In the genomic region with DNA sequence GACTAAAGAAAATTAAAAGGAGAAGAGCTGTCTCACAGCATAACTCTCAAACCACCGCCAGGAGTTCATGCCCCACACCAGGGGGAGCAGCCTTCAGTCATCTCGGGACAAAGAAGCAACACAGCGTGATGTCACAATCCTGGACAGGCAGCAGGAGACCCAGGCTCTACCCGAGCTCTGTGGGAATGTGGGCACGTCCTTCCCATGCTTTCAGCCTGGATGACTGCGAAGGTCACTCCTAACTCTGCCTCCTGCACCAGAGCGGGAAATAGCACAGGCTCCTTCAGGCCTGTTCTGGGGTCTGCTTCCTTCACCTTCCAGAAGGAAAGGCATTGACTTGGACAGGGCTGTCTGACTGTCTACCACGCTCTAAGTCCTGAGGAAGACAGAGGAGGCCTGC, we compare ENCODE assay signal across 13 cellular contexts. TPM values are rescaled to one million over a fixed set of nuclear protein-coding genes. Genes with fewer than 3 reads are reported as not detected.
DNase-seq lines count a peak whose midpoint lies in the region; ATAC-seq and TF ChIP-seq lines count a peak whose summit lies in the region.
"Had no signal": no experiment of that assay in that cellular context is flagged by ENCODE, and none has a peak within 500 bp of the region (broad histone marks: within the 10 kb centered on the region; RNA-seq: fewer than 3 reads in every experiment).

No MANE protein-coding gene starts in this region.

- CTCF ChIA-PET in activated CD8-positive, alpha-beta T cell treated with anti-CD3 and anti-CD28 coated beads, Interleukin-2, amount 10 ng/mL, durations not matched to agents 7 days and 5 days (lab: Charles Lee): interaction anchor here (1.2 kb wide), 1 partner anchor 14 kb away, joined by 4 read pairs; no protein-coding TSS in a partner anchor

- no peak for ATAC-seq in activated CD8-positive, alpha-beta T cell treated with anti-CD3 and anti-CD28 coated beads, Interleukin-2, amount 10 ng/mL, durations not matched to agents 7 days and 5 days

- H3K4ac ChIP-seq in neuronal stem cell (ENCODE audit: low read length): no peak overlapping the region

- peak overlapping the region; percentile 62 for H2AFZ ChIP-seq in neuronal stem cell (ENCODE audit: low read length)

- no peak overlapping the region for H2BK15ac ChIP-seq in neuronal stem cell (ENCODE audit: low read length)

- no peak overlapping the region for H2BK5ac ChIP-seq in neuronal stem cell (ENCODE audit: low read length)

- H3K4me3 Mint-ChIP-seq in activated CD8-positive, alpha-beta T cell treated with anti-CD3 and anti-CD28 coated beads, Interleukin-2, amount 10 ng/mL, durations not matched to agents 7 days and 5 days: no peak overlapping the region
- H3K4me3 Mint-ChIP-seq: nephron had no signal

- intact Hi-C loops in spleen (cut with DNase I; ENCODE audit: low total_unique reads): no loop called here

- H3K27ac ChIP-seq in neuronal stem cell (replicated peaks; ENCODE audit: low read length): no peak overlapping the region
- H3K27ac ChIP-seq in spleen: no peak overlapping the region

- no peak for TF ChIP-seq CTCF in spleen (IDR thresholded peaks at IDR 0.05 in 8 of 11, conservative IDR thresholded peaks at IDR 0.05 in 3 of 11)

- no peak overlapping the region for H3K18ac ChIP-seq in neuronal stem cell (ENCODE audit: low read length)

- WGBS in neuronal stem cell (ENCODE audit: extremely low coverage in 2 of 2, insufficient read length in 2 of 2, insufficient replicate concordance in 1 of 2), 2 donors: no CpG with 5 or more reads among the region's 8 CpGs
- 66 to 78% (median 72%) methylated on average over 6 to 8 of the region's 8 CpGs for WGBS in spleen, 5 donors

- no peaks in the 10 kb centered on the region for H3K4me1 Mint-ChIP-seq in activated CD8-positive, alpha-beta T cell treated with anti-CD3 and anti-CD28 coated beads, Interleukin-2, amount 10 ng/mL, durations not matched to agents 7 days and 5 days (ENCODE audit: low read depth)
- H3K4me1 Mint-ChIP-seq: nephron had no signal

- peak overlapping the region; percentile 5 for H4K8ac ChIP-seq in neuronal stem cell (ENCODE audit: low read depth, low read length)

- no peaks in the 10 kb centered on the region for H3K79me1 ChIP-seq in neuronal stem cell (ENCODE audit: low read depth, low read length)

- peaks cover 5 to 8% of the 10 kb centered on the region in 2 donors for H3K4me1 ChIP-seq in neuronal stem cell (ENCODE audit: control insufficient read depth in 2 of 2, insufficient read depth in 1 of 2, low read depth in 1 of 2, low read length in 2 of 2)
- H3K4me1 ChIP-seq in spleen: no peaks in the 10 kb centered on the region

- peak; percentile 62 for DNase-seq in ELF-1 (ENCODE audit: low read depth, low spot score)
- peak; percentile 32 for DNase-seq in NCI-H69 (lab: John Stamatoyannopoulos, UW)
- DNase-seq in dermis blood vessel endothelial cell: peak; percentile 23
- DNase-seq in neuronal stem cell (ENCODE audit: low spot score): no peak
- no peak for DNase-seq in activated CD8-positive, alpha-beta T cell treated with anti-CD3 and anti-CD28 coated beads, Interleukin-2, amount 10 ng/mL, durations not matched to agents 7 days and 5 days
- DNase-seq in spleen: no peak
- DNase-seq in activated T-cell treated with anti-CD3 and anti-CD28 coated beads, Interleukin-2, amount 50 U/mL, for 1 hour: no peak
- no peak for DNase-seq in C1 segment of cervical spinal cord (lab: John Stamatoyannopoulos, UW)
- DNase-seq: hypothalamus; MG63; stimulated activated CD4-positive, alpha-beta T cell treated with anti-CD3 and anti-CD28 coated beads, Interleukin-4, amount 100 ng/mL, for 4 hours had no signal

- H3K4me3 ChIP-seq in neuronal stem cell (ENCODE audit: low read length in 2 of 2) (no peak overlapping the region), spleen (no peak overlapping the region)
- H3K4me3 ChIP-seq: MG63 had no signal

- H3K36me3 Mint-ChIP-seq in activated CD8-positive, alpha-beta T cell treated with anti-CD3 and anti-CD28 coated beads, Interleukin-2, amount 10 ng/mL, durations not matched to agents 7 days and 5 days (ENCODE audit: low read depth): no peaks in the 10 kb centered on the region

- no peaks in the 10 kb centered on the region for H3K36me3 ChIP-seq in neuronal stem cell (replicated peaks in 1 of 2; ENCODE audit: control insufficient read depth in 2 of 2, insufficient read depth in 2 of 2, low read length in 2 of 2)
- H3K36me3 ChIP-seq in spleen: no peaks in the 10 kb centered on the region
- H3K36me3 ChIP-seq: MG63 had no signal

- no peak overlapping the region for H3K23ac ChIP-seq in neuronal stem cell (ENCODE audit: low read depth, low read length, poor library complexity)

- H4K91ac ChIP-seq in neuronal stem cell (ENCODE audit: low read depth, low read length, poor library complexity): no peak overlapping the region

- POLR2A ChIA-PET in activated CD8-positive, alpha-beta T cell treated with anti-CD3 and anti-CD28 coated beads, Interleukin-2, amount 10 ng/mL, durations not matched to agents 7 days and 5 days (lab: Charles Lee): no interaction called here

- no peak overlapping the region for H3K14ac ChIP-seq in neuronal stem cell (ENCODE audit: low read length)

- no peaks in the 10 kb centered on the region for H3K9me3 ChIP-seq in neuronal stem cell (replicated peaks in 1 of 2; ENCODE audit: control insufficient read depth in 2 of 2, insufficient read depth in 1 of 2, low read depth in 1 of 2, low read length in 2 of 2)
- H3K9me3 ChIP-seq in spleen: no peaks in the 10 kb centered on the region
- H3K9me3 ChIP-seq: MG63 had no signal

- peaks cover 5% of the 10 kb centered on the region for H3K27me3 Mint-ChIP-seq in activated CD8-positive, alpha-beta T cell treated with anti-CD3 and anti-CD28 coated beads, Interleukin-2, amount 10 ng/mL, durations not matched to agents 7 days and 5 days (ENCODE audit: low read depth)

- no peak overlapping the region for H3K27ac Mint-ChIP-seq in activated CD8-positive, alpha-beta T cell treated with anti-CD3 and anti-CD28 coated beads, Interleukin-2, amount 10 ng/mL, durations not matched to agents 7 days and 5 days
- H3K27ac Mint-ChIP-seq: nephron had no signal

- no peak overlapping the region for H2BK12ac ChIP-seq in neuronal stem cell (ENCODE audit: low read length)

- no peak overlapping the region for H3K4me2 ChIP-seq in neuronal stem cell (ENCODE audit: insufficient read depth, low read length, poor library complexity, severe bottlenecking)

- H2BK120ac ChIP-seq in neuronal stem cell (ENCODE audit: low read depth, low read length): no peak overlapping the region

- H3K27me3 ChIP-seq in neuronal stem cell (ENCODE audit: control insufficient read depth in 3 of 3, insufficient read depth in 3 of 3, low read depth in 1 of 3, low read length in 3 of 3) (no peaks in the 10 kb centered on the region), spleen (replicated peaks in 1 of 7) (no peaks in the 10 kb centered on the region)
- H3K27me3 ChIP-seq: MG63 had no signal

- H2AK5ac ChIP-seq in neuronal stem cell (ENCODE audit: low read depth, low read length): no peak overlapping the region

- TF ChIP-seq POLR2A in spleen (IDR thresholded peaks at IDR 0.05): no peak

- H3K9me3 Mint-ChIP-seq in activated CD8-positive, alpha-beta T cell treated with anti-CD3 and anti-CD28 coated beads, Interleukin-2, amount 10 ng/mL, durations not matched to agents 7 days and 5 days (ENCODE audit: insufficient read depth): no peaks in the 10 kb centered on the region
- H3K9me3 Mint-ChIP-seq: nephron had no signal

- H3K9ac ChIP-seq in neuronal stem cell (ENCODE audit: low read depth, low read length, poor library complexity): no peak overlapping the region

RNA-seq across cellular contexts. Expression of gene NOX5, which starts 31.3 kb away (rescaled TPM):
- total RNA-seq in dermis blood vessel endothelial cell: under 0.01 TPM in 1 of 2 replicates, not detected in the other
- polyA plus RNA-seq in neuronal stem cell (2013, experiment 1 of 2): 0.01 TPM
- under 0.01 TPM for polyA plus RNA-seq in neuronal stem cell (2013, experiment 2 of 2)
- total RNA-seq in activated CD8-positive, alpha-beta T cell treated with anti-CD3 and anti-CD28 coated beads, Interleukin-2, amount 10 ng/mL, durations not matched to agents 7 days and 5 days: not detected
- 10 to 100 TPM; 12.5 to 29.2 (median 17.3) TPM for total RNA-seq in spleen
- 1 to 10 TPM in 2 of 3 donors, under 1 TPM in 1; 0.36 to 8.6 (median 6.7) TPM for polyA plus RNA-seq in spleen
- total RNA-seq: dermis microvascular lymphatic vessel endothelial cell had no signal

Comparison
In these comparisons a context has a peak if more than half of its experiments do, and no peak if none do; other contexts are left out.
1. DNase-seq: peak in ELF-1 (single experiment), NCI-H69 (single experiment) and dermis blood vessel endothelial cell (single experiment); none in neuronal stem cell (single experiment), activated CD8-positive, alpha-beta T cell treated with anti-CD3 and anti-CD28 coated beads, Interleukin-2, amount 10 ng/mL, durations not matched to agents 7 days and 5 days (single experiment), spleen (single experiment), activated T-cell treated with anti-CD3 and anti-CD28 coated beads, Interleukin-2, amount 50 U/mL, for 1 hour (single experiment) and C1 segment of cervical spinal cord (0 of 14).
2. RNA of gene NOX5, which starts 31.3 kb away (total RNA-seq): 12.5 to 29.2 TPM in spleen; under 0.01 TPM in dermis blood vessel endothelial cell and not detected in activated CD8-positive, alpha-beta T cell treated with anti-CD3 and anti-CD28 coated beads, Interleukin-2, amount 10 ng/mL, durations not matched to agents 7 days and 5 days; every median in the first group is over 10 times any median in the second.